Comparison of ENCODE assay signal across 1 cellular context in the genomic region with DNA sequence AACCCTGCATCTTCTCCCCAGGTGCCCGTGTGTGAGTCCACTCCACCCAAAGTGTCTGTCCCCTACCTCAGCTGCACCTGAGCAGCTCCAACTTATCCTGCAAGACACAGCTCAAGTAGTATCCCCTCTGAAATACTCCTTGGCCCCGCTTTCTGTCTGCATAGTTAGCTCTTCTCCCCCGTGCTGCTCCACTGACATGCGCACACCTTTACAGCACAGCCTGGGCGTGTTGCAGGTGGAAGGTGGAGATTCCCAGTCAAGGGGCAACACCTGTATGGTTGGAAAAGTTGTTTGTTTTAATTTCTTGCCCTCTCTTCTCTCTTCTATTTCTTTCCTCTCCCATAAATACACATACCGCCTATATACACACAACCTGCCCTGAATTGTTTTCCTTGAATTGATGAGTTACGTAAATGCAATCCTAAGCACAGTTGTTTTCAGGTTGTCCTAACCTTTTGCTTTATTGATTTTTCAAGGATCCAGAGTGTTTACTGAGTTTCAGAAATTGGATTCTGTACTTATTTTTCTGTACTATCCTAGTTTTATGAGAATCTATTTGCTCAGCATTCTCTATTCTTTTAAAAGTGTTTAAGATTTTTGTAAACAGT.
TF ChIP-seq lines count a peak whose summit lies in the region.

No MANE protein-coding gene starts in this region.

TF ChIP-seq in HepG2, 621 proteins besides CTCF, POLR2A, EP300 and RAD21 (continued from another document and continues in another):
- TF ChIP-seq ARID4A (CRISPR knock-in tag; IDR thresholded peaks at IDR 0.05; ENCODE audit: borderline replicate concordance): 0 out of 2 replicates have a peak, but pooled peaks have one; percentile 36
- TF ChIP-seq ZBTB20 (CRISPR knock-in tag; IDR thresholded peaks at IDR 0.05; ENCODE audit: borderline replicate concordance, low read depth): no peak; the same call in 1 of the 2 replicates
- no peak for TF ChIP-seq TEAD2 (CRISPR knock-in tag; IDR thresholded peaks at IDR 0.05)
- peak; percentile 84; the same call in 1 of the 2 replicates for TF ChIP-seq ZNF775 (CRISPR knock-in tag; IDR thresholded peaks at IDR 0.05; ENCODE audit: borderline replicate concordance)
- peak; percentile 91 for TF ChIP-seq BCL6 (CRISPR knock-in tag; IDR thresholded peaks at IDR 0.05)
- no peak for TF ChIP-seq MYPOP (CRISPR knock-in tag; IDR thresholded peaks at IDR 0.05)
- TF ChIP-seq, protein P1, sequence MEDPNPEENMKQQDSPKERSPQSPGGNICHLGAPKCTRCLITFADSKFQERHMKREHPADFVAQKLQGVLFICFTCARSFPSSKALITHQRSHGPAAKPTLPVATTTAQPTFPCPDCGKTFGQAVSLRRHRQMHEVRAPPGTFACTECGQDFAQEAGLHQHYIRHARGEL (CRISPR knock-in tag; IDR thresholded peaks at IDR 0.05): no peak
- TF ChIP-seq FOXJ3 (CRISPR knock-in tag; IDR thresholded peaks at IDR 0.05; ENCODE audit: borderline replicate concordance): peak; percentile 89; the same call in 1 of the 2 replicates
- peak; percentile 95 for TF ChIP-seq SOX5 (CRISPR knock-in tag; IDR thresholded peaks at IDR 0.05; ENCODE audit: borderline replicate concordance)
- peak; percentile 69 for TF ChIP-seq TARDBP (CRISPR knock-in tag; IDR thresholded peaks at IDR 0.05)
- no peak for TF ChIP-seq CREB1 (IDR thresholded peaks at IDR 0.05)
- TF ChIP-seq CREB1 (CRISPR knock-in tag; IDR thresholded peaks at IDR 0.05): peak; percentile 77
- TF ChIP-seq NCOA2 (CRISPR knock-in tag; IDR thresholded peaks at IDR 0.05): peak; percentile 87
- TF ChIP-seq KDM1A (CRISPR knock-in tag; IDR thresholded peaks at IDR 0.05): 0 out of 2 replicates have a peak, but pooled peaks have one; percentile 21
- TF ChIP-seq GABPA (IDR thresholded peaks at IDR 0.05; ENCODE audit: low read depth, low read length): no peak
- TF ChIP-seq GABPA (CRISPR knock-in tag; IDR thresholded peaks at IDR 0.05; ENCODE audit: low read depth): no peak
- no peak for TF ChIP-seq SAFB2 (CRISPR knock-in tag; IDR thresholded peaks at IDR 0.05; ENCODE audit: borderline replicate concordance, low read depth)
- peak; percentile 29; the same call in 1 of the 2 replicates for TF ChIP-seq FOXK2 (IDR thresholded peaks at IDR 0.05)
- TF ChIP-seq CEBPG (CRISPR knock-in tag; IDR thresholded peaks at IDR 0.05): peak; percentile 82
- TF ChIP-seq SYNCRIP (IDR thresholded peaks at IDR 0.05; ENCODE audit: insufficient read depth, low read depth, low read length): no peak
- no peak for TF ChIP-seq ETS1 (CRISPR knock-in tag; IDR thresholded peaks at IDR 0.05)
- no peak for TF ChIP-seq RNF2 (conservative IDR thresholded peaks at IDR 0.05; ENCODE audit: low read depth)
- no peak for TF ChIP-seq SNAPC2 (CRISPR knock-in tag; IDR thresholded peaks at IDR 0.05)
- TF ChIP-seq, protein P2, sequence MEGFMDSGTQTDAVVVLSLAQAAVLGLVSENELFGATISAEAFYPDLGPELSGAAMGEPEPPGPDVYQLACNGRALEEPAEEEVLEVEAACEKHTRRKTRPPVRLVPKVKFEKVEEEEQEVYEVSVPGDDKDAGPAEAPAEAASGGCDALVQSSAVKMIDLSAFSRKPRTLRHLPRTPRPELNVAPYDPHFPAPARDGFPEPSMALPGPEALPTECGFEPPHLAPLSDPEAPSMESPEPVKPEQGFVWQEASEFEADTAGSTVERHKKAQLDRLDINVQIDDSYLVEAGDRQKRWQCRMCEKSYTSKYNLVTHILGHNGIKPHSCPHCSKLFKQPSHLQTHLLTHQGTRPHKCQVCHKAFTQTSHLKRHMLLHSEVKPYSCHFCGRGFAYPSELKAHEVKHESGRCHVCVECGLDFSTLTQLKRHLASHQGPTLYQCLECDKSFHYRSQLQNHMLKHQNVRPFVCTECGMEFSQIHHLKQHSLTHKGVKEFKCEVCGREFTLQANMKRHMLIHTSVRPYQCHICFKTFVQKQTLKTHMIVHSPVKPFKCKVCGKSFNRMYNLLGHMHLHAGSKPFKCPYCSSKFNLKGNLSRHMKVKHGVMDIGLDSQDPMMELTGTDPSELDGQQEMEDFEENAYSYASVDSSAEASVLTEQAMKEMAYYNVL (CRISPR knock-in tag; IDR thresholded peaks at IDR 0.05; ENCODE audit: borderline replicate concordance): peak; percentile 86
- TF ChIP-seq MIXL1 (CRISPR knock-in tag; IDR thresholded peaks at IDR 0.05): peak; percentile 93
- peak; percentile 80 for TF ChIP-seq POGZ (CRISPR knock-in tag; IDR thresholded peaks at IDR 0.05)
- TF ChIP-seq MEIS2 (CRISPR knock-in tag; IDR thresholded peaks at IDR 0.05): no peak
- peak; percentile 67; the same call in 1 of the 2 replicates for TF ChIP-seq HHEX (CRISPR knock-in tag; IDR thresholded peaks at IDR 0.05)
- TF ChIP-seq AHR (CRISPR knock-in tag; IDR thresholded peaks at IDR 0.05): no peak
- TF ChIP-seq RARA (CRISPR knock-in tag; IDR thresholded peaks at IDR 0.05): peak; percentile 95
- TF ChIP-seq ZNF543 (CRISPR knock-in tag; IDR thresholded peaks at IDR 0.05): no peak
- TF ChIP-seq, protein P3, sequence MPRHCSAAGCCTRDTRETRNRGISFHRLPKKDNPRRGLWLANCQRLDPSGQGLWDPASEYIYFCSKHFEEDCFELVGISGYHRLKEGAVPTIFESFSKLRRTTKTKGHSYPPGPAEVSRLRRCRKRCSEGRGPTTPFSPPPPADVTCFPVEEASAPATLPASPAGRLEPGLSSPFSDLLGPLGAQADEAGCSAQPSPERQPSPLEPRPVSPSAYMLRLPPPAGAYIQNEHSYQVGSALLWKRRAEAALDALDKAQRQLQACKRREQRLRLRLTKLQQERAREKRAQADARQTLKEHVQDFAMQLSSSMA (CRISPR knock-in tag; IDR thresholded peaks at IDR 0.05): no peak
- TF ChIP-seq NR1H2 (CRISPR knock-in tag; IDR thresholded peaks at IDR 0.05; ENCODE audit: borderline replicate concordance, low read depth): no peak
- TF ChIP-seq HDAC1 (CRISPR knock-in tag; IDR thresholded peaks at IDR 0.05): peak; percentile 83
- TF ChIP-seq ZNF12 (CRISPR knock-in tag; IDR thresholded peaks at IDR 0.05): no peak
- TF ChIP-seq IRF2 (CRISPR knock-in tag; IDR thresholded peaks at IDR 0.05): peak; percentile 85; the same call in 1 of the 2 replicates
- TF ChIP-seq KLF6 (CRISPR knock-in tag; IDR thresholded peaks at IDR 0.05): 0 out of 2 replicates have a peak, but pooled peaks have one; percentile 27
- peak; percentile 49; the same call in 1 of the 2 replicates for TF ChIP-seq ZNF503 (CRISPR knock-in tag; IDR thresholded peaks at IDR 0.05)
- peak; percentile 74; the same call in 1 of the 2 replicates for TF ChIP-seq TOE1 (CRISPR knock-in tag; IDR thresholded peaks at IDR 0.05)
- TF ChIP-seq HDAC2 (CRISPR knock-in tag; IDR thresholded peaks at IDR 0.05): peak; percentile 83
- TF ChIP-seq AHDC1 (CRISPR knock-in tag; IDR thresholded peaks at IDR 0.05; ENCODE audit: borderline replicate concordance): peak; percentile 99
- TF ChIP-seq ZNF619 (CRISPR knock-in tag; IDR thresholded peaks at IDR 0.05): no peak
- peak; percentile 84 for TF ChIP-seq NR2F2 (IDR thresholded peaks at IDR 0.05; ENCODE audit: borderline replicate concordance, low read depth)
- 0 out of 2 replicates have a peak, but pooled peaks have one; percentile 25 for TF ChIP-seq NCOR1 (IDR thresholded peaks at IDR 0.05; ENCODE audit: borderline replicate concordance, low read length)
